8 cellular contexts compared by ENCODE assay signal in genomic region chr22:41092023-41092817, GRCh38. TPM values are rescaled to one million over a fixed set of nuclear protein-coding genes. Genes with fewer than 3 reads are reported as not detected.
A peak's percentile ranks its signal among the peaks of the same experiment; 100 is the strongest.
DNase-seq lines count a peak whose midpoint lies in the region; ATAC-seq and TF ChIP-seq lines count a peak whose summit lies in the region.

TSS of gene EP300 (plus strand) at chr22:41092592. CDS start at chr22:41093005, 413 bp downstream.

- H3K4me3 Mint-ChIP-seq in activated B cell treated with CpG ODN at 0.5 μM for 24 hours = peak within 1 kb of the TSS; percentile 98

- TF ChIP-seq CTCF in activated B cell treated with CpG ODN at 0.5 μM for 24 hours (IDR thresholded peaks at IDR 0.05) = no peak
- peak; percentile 26 for TF ChIP-seq CTCF in cardiac fibroblast (IDR thresholded peaks at IDR 0.05; ENCODE audit: low read depth, low read length)

- POLR2A ChIA-PET in activated B cell treated with CpG ODN at 0.5 μM for 24 hours (lab: Charles Lee) = interaction anchor here (0.6 to 10.4 kb wide), 28 partner anchors 13 to 290 kb away, joined by 3 to 245 read pairs (median 6); partner anchors contain the start of genes RANGAP1, RBX1, ST13 and TEF

- CTCF ChIA-PET in activated B cell treated with CpG ODN at 0.5 μM for 24 hours (lab: Charles Lee) = interaction anchor here (1.1 to 4.5 kb wide), 4 partner anchors 23 to 170 kb away, joined by 3 to 25 read pairs (median 6); partner anchors contain the start of gene RBX1

- H3K27me3 Mint-ChIP-seq in activated B cell treated with CpG ODN at 0.5 μM for 24 hours = no peaks in the 10 kb centered on the region

- intact Hi-C loops in activated B cell treated with CpG ODN at 0.5 μM for 24 hours (cut with micrococcal nuclease) = loop anchor here (2.0 to 10.0 kb wide), 4 partner anchors 15 to 353 kb away; partner anchors contain the start of genes TEF, TOB2 and ZC3H7B

- H3K36me3 Mint-ChIP-seq in activated B cell treated with CpG ODN at 0.5 μM for 24 hours (ENCODE audit: low read depth) = peaks cover 25% of the 10 kb centered on the region

- DNase-seq in NCI-H146 (lab: John Stamatoyannopoulos, UW) = peak; percentile 72
- DNase-seq in NCI-H146 treated with DMSO at 0.1 percent for 48 hours (lab: John Stamatoyannopoulos, UW; ENCODE audit: unreplicated experiment) = no peak
- DNase-seq in NCI-H128 (lab: John Stamatoyannopoulos, UW; ENCODE audit: unreplicated experiment) = peak; percentile 7
- DNase-seq in activated B cell treated with CpG ODN at 0.5 μM for 24 hours = peak; percentile 79
- DNase-seq in cardiac fibroblast (ENCODE audit: low read depth in 2 of 2) = peak; percentile 74 to 79
- peak; percentile 57 for DNase-seq in iris pigment epithelial cell (ENCODE audit: low read depth)
- DNase-seq in stimulated activated CD4-positive, alpha-beta T cell treated with anti-CD3 and anti-CD28 coated beads, Interleukin-12 subunit alpha, Interleukin-12 subunit beta, amount 100 ng/mL, for 4 hours = peak; percentile 77

- H3K27ac Mint-ChIP-seq in activated B cell treated with CpG ODN at 0.5 μM for 24 hours = peak within 1 kb of the TSS; percentile 99

- H3K4me1 Mint-ChIP-seq in activated B cell treated with CpG ODN at 0.5 μM for 24 hours = peaks cover 42% of the 10 kb centered on the region

- H3K9me3 Mint-ChIP-seq in activated B cell treated with CpG ODN at 0.5 μM for 24 hours = no peaks in the 10 kb centered on the region

- peak within 1 kb of the TSS; percentile 80 to 88 for H3K4me3 ChIP-seq in cardiac fibroblast (replicated peaks in 1 of 2; ENCODE audit: low read depth in 2 of 2, low read length in 2 of 2)

- ATAC-seq in HG02610 (IDR thresholded peaks at IDR 0.05; ENCODE audit: unreplicated experiment) (peak; percentile 37), activated B cell treated with CpG ODN at 0.5 μM for 24 hours (ENCODE audit: low read depth) (peak; percentile 47)

RNA-seq across cellular contexts. Expression of gene EP300, which starts in this region (rescaled TPM):
- total RNA-seq in activated B cell treated with CpG ODN at 0.5 μM for 24 hours = 131 and 159 TPM in 2 replicates
